1 cellular context compared by ENCODE assay signal in the genomic region with DNA sequence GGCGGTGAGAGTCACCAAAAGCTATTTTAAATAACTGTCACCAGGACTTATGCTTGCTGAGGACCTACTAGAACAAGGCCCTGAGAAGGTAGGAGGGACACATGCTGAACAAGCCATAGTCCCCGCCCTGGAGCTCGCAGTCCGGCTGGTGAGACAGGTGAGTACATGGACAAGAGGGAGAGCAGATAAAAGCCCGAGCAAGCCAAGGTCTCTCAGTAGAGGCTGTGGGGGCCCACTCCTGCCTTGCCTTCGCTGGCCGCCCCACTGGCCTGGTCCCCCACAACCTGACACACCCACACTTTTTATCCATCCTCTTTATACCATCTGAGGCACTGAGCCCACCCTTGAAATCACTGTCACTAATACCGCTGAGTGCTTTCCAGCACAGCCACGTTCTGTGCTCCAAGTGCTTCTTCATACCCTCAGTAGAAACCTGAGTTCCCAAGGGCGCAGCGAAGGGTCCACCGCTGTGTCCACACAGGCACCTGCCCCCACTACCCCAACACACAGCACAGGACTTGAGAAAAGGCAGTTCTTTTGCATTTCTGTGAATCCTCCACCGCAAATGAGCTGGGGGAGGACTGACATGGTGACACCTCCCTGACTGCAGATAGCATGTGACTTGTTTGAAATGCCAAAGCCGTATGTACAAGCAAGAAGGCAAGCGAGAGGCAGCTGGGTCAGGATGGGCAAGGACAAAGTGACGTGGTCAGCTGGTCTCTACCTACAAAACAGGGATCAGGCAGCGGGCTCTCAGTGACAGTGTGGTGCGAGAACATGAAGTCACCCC.
TF ChIP-seq lines count a peak whose summit lies in the region.

No MANE protein-coding gene starts in this region.

TF ChIP-seq in HepG2, 621 proteins besides CTCF, POLR2A, EP300 and RAD21:
- no peak for TF ChIP-seq STAG1 (CRISPR knock-in tag; IDR thresholded peaks at IDR 0.05)
- peak; percentile 49 for TF ChIP-seq RBFOX2 (IDR thresholded peaks at IDR 0.05; ENCODE audit: low read depth, low read length)
- 0 out of 2 replicates have a peak, but pooled peaks have one; percentile 9 for TF ChIP-seq POLR2AphosphoS5 (IDR thresholded peaks at IDR 0.05; ENCODE audit: low read depth, low read length)
